Comparison of ENCODE assay signal across 18 cellular contexts in genomic region chr9:77851862-77852602, GRCh38.
DNase-seq lines count a peak whose midpoint lies in the region; ATAC-seq lines count a peak whose summit lies in the region.
"Had no signal": no experiment of that assay in that cellular context is flagged by ENCODE, and none has a peak within 500 bp of the region (broad histone marks: within the 10 kb centered on the region; RNA-seq: fewer than 3 reads in every experiment).

No MANE protein-coding gene starts in this region.

- H3K4me1 Mint-ChIP-seq in activated T-helper 17 cell treated with anti-CD3 and anti-CD28 coated beads, Interleukin-2, amount 50 U/mL, for 72 hours = peaks cover 11% of the 10 kb centered on the region
- H3K4me1 Mint-ChIP-seq in T-cell = peaks cover 37 to 46% (median 42%) of the 10 kb centered on the region in 3 donors

- no peaks in the 10 kb centered on the region for H3K27me3 Mint-ChIP-seq in activated T-helper 17 cell treated with anti-CD3 and anti-CD28 coated beads, Interleukin-2, amount 50 U/mL, for 72 hours
- no peaks in the 10 kb centered on the region for H3K27me3 Mint-ChIP-seq in T-cell
- H3K27me3 Mint-ChIP-seq: T-helper 17 cell, type B pancreatic cell had no signal

- H3K36me3 Mint-ChIP-seq in activated T-helper 17 cell treated with anti-CD3 and anti-CD28 coated beads, Interleukin-2, amount 50 U/mL, for 72 hours (ENCODE audit: low read depth) = no peaks in the 10 kb centered on the region
- H3K36me3 Mint-ChIP-seq in T-cell = peaks cover 3% of the 10 kb centered on the region

- DNase-seq in SKM-1 treated with dmso at 0.1 percent for 144 hours (lab: John Stamatoyannopoulos, UW; ENCODE audit: unreplicated experiment) (peak; percentile 11), SKM-1 (lab: John Stamatoyannopoulos, UW; ENCODE audit: unreplicated experiment) (no peak), medulla oblongata (ENCODE audit: extremely low spot score) (peak; percentile 56), T-cell (no peak), NCI-H1417 treated with DMSO at 0.1 percent for 48 hours (lab: John Stamatoyannopoulos, UW) (no peak), T1000 (lab: John Stamatoyannopoulos, UW) (no peak)
- DNase-seq: activated gamma-delta T cell treated with Interleukin-2 at 50 U/mL for 16 hours; Calu3; NCI-H1930; NCI-H774; right cardiac atrium; stimulated activated CD4-positive, alpha-beta T cell treated with anti-CD3 and anti-CD28 coated beads, Interleukin-4, amount 100 ng/mL, for 24 hours; T-helper 17 cell had no signal

- CTCF ChIA-PET in T-cell (lab: Charles Lee) = no interaction called here

- no peaks in the 10 kb centered on the region for H3K9me3 Mint-ChIP-seq in activated T-helper 17 cell treated with anti-CD3 and anti-CD28 coated beads, Interleukin-2, amount 50 U/mL, for 72 hours
- no peaks in the 10 kb centered on the region for H3K9me3 Mint-ChIP-seq in T-cell
- H3K9me3 Mint-ChIP-seq: neural progenitor cell, type B pancreatic cell had no signal

- POLR2A ChIA-PET in T-cell (lab: Charles Lee) = no interaction called here

- H3K4me3 Mint-ChIP-seq in activated T-helper 17 cell treated with anti-CD3 and anti-CD28 coated beads, Interleukin-2, amount 50 U/mL, for 72 hours = no peak overlapping the region
- H3K4me3 Mint-ChIP-seq in T-cell = no peak overlapping the region
- H3K4me3 Mint-ChIP-seq: neural progenitor cell, T-helper 17 cell, type B pancreatic cell had no signal

- peak; percentile 46 for ATAC-seq in activated T-helper 17 cell treated with anti-CD3 and anti-CD28 coated beads, Interleukin-2, amount 50 U/mL, for 72 hours (replicated peaks)
- ATAC-seq in T-cell (replicated peaks in 1 of 4) = no peak
- ATAC-seq in GM21526 (IDR thresholded peaks at IDR 0.05; ENCODE audit: low FRiP score, unreplicated experiment) = no peak
- ATAC-seq: activated CD4-positive, CD25-positive, alpha-beta regulatory T cell treated with anti-CD3 and anti-CD28 coated beads, Interleukin-2, amount 50 U/mL, for 24 hours; right cardiac atrium; T-helper 17 cell had no signal

- H3K27ac Mint-ChIP-seq in activated T-helper 17 cell treated with anti-CD3 and anti-CD28 coated beads, Interleukin-2, amount 50 U/mL, for 72 hours = no peak overlapping the region
- no peak overlapping the region for H3K27ac Mint-ChIP-seq in T-cell
- H3K27ac Mint-ChIP-seq: neural progenitor cell, type B pancreatic cell had no signal

Comparison
In these comparisons a context has a peak if more than half of its experiments do, and no peak if none do; other contexts are left out.
1. DNase-seq: peak in SKM-1 treated with dmso at 0.1 percent for 144 hours (single experiment) and medulla oblongata (single experiment); none in SKM-1 (single experiment), T-cell (0 of 34), NCI-H1417 treated with DMSO at 0.1 percent for 48 hours (single experiment) and T1000 (single experiment).